Comparison of ENCODE assay signal across 6 cellular contexts in genomic region chr10:87498106-87498789, GRCh38. TPM values are rescaled to one million over a fixed set of nuclear protein-coding genes. Genes with fewer than 3 reads are reported as not detected.
DNase-seq lines count a peak whose midpoint lies in the region; ATAC-seq, FAIRE-seq and TF ChIP-seq lines count a peak whose summit lies in the region.
"Not testable (repeated sequence)": the region's sequence is repeated elsewhere in the genome, so short reads cannot be mapped to it uniquely, and the experiment has no call there.

No MANE protein-coding gene starts in this region.

- FAIRE-seq in H1 (lab: Jason Lieb, UNC): not testable (repeated sequence)

- H3K36me3 ChIP-seq in GM23248 (ENCODE audit: low read depth); PC-3 (ENCODE audit: low read depth, low read length); adipocyte (ENCODE audit: control insufficient read depth, insufficient read depth, low read length, severe bottlenecking); H1 (ENCODE audit: control insufficient read depth in 2 of 4, insufficient read depth in 4 of 4, low read length in 3 of 4): not testable (repeated sequence)

- not testable (repeated sequence) for H4K8ac ChIP-seq in H1 (ENCODE audit: extremely low read depth, insufficient read depth, low read length)

- not testable (repeated sequence) for H3K79me2 ChIP-seq in GM23248 (ENCODE audit: insufficient read depth); PC-3 (ENCODE audit: low read length); H1 (ENCODE audit: control insufficient read depth in 1 of 2, insufficient read depth in 2 of 2, low read length in 2 of 2)

- not testable (repeated sequence) for H3K23me2 ChIP-seq in H1 (ENCODE audit: low read depth, low read length)

- H2BK20ac ChIP-seq in H1 (ENCODE audit: low read length): not testable (repeated sequence)

- in situ Hi-C loops in GM23248 (cut with MboI): not testable (repeated sequence)

- H3F3A ChIP-seq in GM23248 (ENCODE audit: insufficient read depth); PC-3 (ENCODE audit: low read length, unreplicated experiment): not testable (repeated sequence)

- not testable (repeated sequence) for H3K4me2 ChIP-seq in GM23248 (ENCODE audit: unreplicated experiment); PC-3 (ENCODE audit: low read length); H1 (ENCODE audit: insufficient read depth in 1 of 2, low read depth in 2 of 2, low read length in 2 of 2)

- H3K9ac ChIP-seq in GM23248; PC-3 (ENCODE audit: low read length); adipocyte (ENCODE audit: low read length); H1 (replicated peaks in 1 of 4; ENCODE audit: extremely low read depth in 1 of 4, low read depth in 3 of 4, low read length in 3 of 4): not testable (repeated sequence)

- POLR2A ChIA-PET in PC-3 (lab: Charles Lee; ENCODE audit: unreplicated experiment); H1 (lab: Charles Lee; ENCODE audit: partially characterized antibody): not testable (repeated sequence)

- not testable (repeated sequence) for H3K14ac ChIP-seq in H1 (ENCODE audit: insufficient read length)

- not testable (repeated sequence) for H3K79me1 ChIP-seq in H1 (ENCODE audit: low read depth, low read length)

- not testable (repeated sequence) for H2AK5ac ChIP-seq in H1 (ENCODE audit: low read depth, low read length)

- not testable (repeated sequence) for H3K18ac ChIP-seq in H1 (ENCODE audit: extremely low read depth, low read length)

- H3K4me3 ChIP-seq in GM23248; PC-3 (ENCODE audit: low read length); adipocyte (ENCODE audit: low read length); H1 (ENCODE audit: extremely low read depth in 1 of 4, insufficient read depth in 2 of 4, low read depth in 3 of 4, low read length in 4 of 4): not testable (repeated sequence)

- not testable (repeated sequence) for H4K20me1 ChIP-seq in GM23248 (ENCODE audit: insufficient read depth); PC-3 (ENCODE audit: low read length); H1 (replicated peaks in 1 of 2; ENCODE audit: control insufficient read depth in 1 of 2, insufficient read depth in 2 of 2, low read length in 2 of 2)

- H3K27ac ChIP-seq in GM23248; PC-3 (ENCODE audit: low read length); H1 (ENCODE audit: low read depth, low read length): not testable (repeated sequence)

- not testable (repeated sequence) for H3K4me1 ChIP-seq in GM23248 (ENCODE audit: insufficient read depth); PC-3 (ENCODE audit: insufficient read depth, low read length); adipocyte (ENCODE audit: control insufficient read depth, insufficient read depth, low read length); H1 (replicated peaks in 1 of 4; ENCODE audit: control insufficient read depth in 3 of 4, insufficient read depth in 4 of 4, low read length in 3 of 4)

- not testable (repeated sequence) for H2BK5ac ChIP-seq in H1 (ENCODE audit: low read depth, low read length)

- TF ChIP-seq EP300 in H1 (IDR thresholded peaks at IDR 0.05; ENCODE audit: borderline replicate concordance in 1 of 2, low read depth in 2 of 2, low read length in 2 of 2): not testable (repeated sequence)

- TF ChIP-seq CTCF in PC-3 (conservative IDR thresholded peaks at IDR 0.05; ENCODE audit: low read depth, low read length); H1 (IDR thresholded peaks at IDR 0.05; ENCODE audit: control extremely low read depth in 1 of 3, insufficient read depth in 1 of 3, low read depth in 1 of 3, low read length in 3 of 3); omental fat pad (IDR thresholded peaks at IDR 0.05): not testable (repeated sequence)

- H3K4ac ChIP-seq in H1 (replicated peaks; ENCODE audit: insufficient read length, low read depth, low read length): not testable (repeated sequence)

- BruUV-seq in PC-3 (replicated peaks; lab: Mats Ljungman, UMichigan): not testable (repeated sequence)

- WGBS in GM23248 (ENCODE audit: low coverage in 1 of 2, low lambda C conversion rate in 2 of 2, missing lambda C conversion rate in 2 of 2), 2 experiments: 35 to 69% methylated on average over 2 to 3 of the region's 4 CpGs
- 57% methylated on average over 1 of the region's 4 CpGs; no CpG with 5 or more reads in 1 of the 2 experiments for WGBS in H1 (ENCODE audit: extremely low coverage in 1 of 2, insufficient coverage in 1 of 2, insufficient read length in 1 of 2, insufficient replicate concordance in 2 of 2, low coverage in 1 of 2, low lambda C conversion rate in 2 of 2, missing lambda C conversion rate in 1 of 2), 2 experiments

- H2BK120ac ChIP-seq in H1 (replicated peaks; ENCODE audit: low read depth, low read length): not testable (repeated sequence)

- H2AFZ ChIP-seq in GM23248; PC-3 (ENCODE audit: low read length); H1 (ENCODE audit: low read length): not testable (repeated sequence)

- not testable (repeated sequence) for H2BK12ac ChIP-seq in H1 (ENCODE audit: low read depth, low read length)

- not testable (repeated sequence) for H3K9me3 ChIP-seq in GM23248 (ENCODE audit: low read depth); PC-3 (ENCODE audit: low read length); adipocyte (ENCODE audit: control insufficient read depth, low read length); H1 (ENCODE audit: insufficient read depth in 2 of 2, low read depth in 1 of 2, low read length in 1 of 2)

- not testable (repeated sequence) for H3K27me3 ChIP-seq in GM23248 (replicated peaks; ENCODE audit: insufficient read depth); PC-3 (ENCODE audit: low read length); adipocyte (replicated peaks; ENCODE audit: control insufficient read depth, insufficient read depth, low read length); H1 (replicated peaks in 1 of 4; ENCODE audit: control insufficient read depth in 3 of 4, extremely low read depth in 1 of 4, insufficient read depth in 3 of 4, low read length in 3 of 4)

- not testable (repeated sequence) for H4K91ac ChIP-seq in H1 (replicated peaks; ENCODE audit: insufficient read length, low read length)

- ATAC-seq in PC-3 (peak; percentile 18; the same call in 1 of the 2 replicates), omental fat pad (ENCODE audit: low FRiP score) (peak; percentile 54)

- CTCF ChIA-PET in PC-3 (lab: Charles Lee); H1 (lab: Charles Lee; ENCODE audit: partially characterized antibody): not testable (repeated sequence)

- DNase-seq in GM23248 (peak; percentile 3), adipocyte (ENCODE audit: low read depth) (peak; percentile 25), iris pigment epithelial cell (ENCODE audit: low read depth) (peak; percentile 38)
- not testable (repeated sequence) for DNase-seq in PC-3; H1 (ENCODE audit: low read depth in 1 of 2, low spot score in 2 of 2); omental fat pad (ENCODE audit: low spot score)

- TF ChIP-seq RAD21 in H1 (IDR thresholded peaks at IDR 0.05 in 1 of 2, conservative IDR thresholded peaks at IDR 0.05 in 1 of 2; ENCODE audit: low read depth in 2 of 2, low read length in 2 of 2): not testable (repeated sequence)

- not testable (repeated sequence) for TF ChIP-seq POLR2A in H1 (IDR thresholded peaks at IDR 0.05; ENCODE audit: control extremely low read depth in 1 of 2, low read depth in 2 of 2, low read length in 2 of 2)

- not testable (repeated sequence) for H2BK15ac ChIP-seq in H1 (ENCODE audit: low read length)

- H4K5ac ChIP-seq in H1 (ENCODE audit: insufficient read length, low read depth, low read length): not testable (repeated sequence)

- intact Hi-C loops in PC-3 (cut with micrococcal nuclease): not testable (repeated sequence)

- H3K23ac ChIP-seq in H1 (ENCODE audit: insufficient read length): not testable (repeated sequence)

- not testable (repeated sequence) for H3K56ac ChIP-seq in H1 (replicated peaks; ENCODE audit: insufficient read length, low read depth, low read length)

- H3K9me2 ChIP-seq in GM23248 (ENCODE audit: insufficient read depth); PC-3 (replicated peaks; ENCODE audit: low read length): not testable (repeated sequence)

TF ChIP-seq in H1, 55 proteins besides CTCF, POLR2A, EP300 and RAD21:
- peak; percentile 77 for TF ChIP-seq RFX5 (IDR thresholded peaks at IDR 0.05; ENCODE audit: borderline replicate concordance, low read depth, low read length)

RNA-seq across cellular contexts. Expression of gene MINPP1, which starts 6.4 kb away (rescaled TPM):
- 42.4 and 45.8 TPM in 2 replicates for total RNA-seq in GM23248 (2014; rRNA removed; shearing (Covaris generic))
- 45.7 and 46.0 TPM in 2 replicates for polyA plus RNA-seq in GM23248 (2016; fragmentation: Nextera tagmentation; extraction: Ambion mirVana)
- 13.6 and 14.3 TPM in 2 replicates for total RNA-seq in PC-3 (2014; rRNA removed)
- 26.1 and 27.2 TPM in 2 replicates for total RNA-seq in H1 (2021; fragmentation: NEBNext Ultra II Directional; extraction: Animal tissue kit (Norgen Biotek cat#: 25700))
- polyA plus RNA-seq in H1 (2011; rRNA removed): 13.6 and 14.5 TPM in 2 replicates
- 12.0 TPM for polyA plus RNA-seq in H1 (2011; cell fraction: cytosol; rRNA removed)
- 10.5 TPM for polyA plus RNA-seq in H1 (2011; cell fraction: nucleus; rRNA removed)
- polyA plus RNA-seq in H1 (2012, experiment 1 of 2): 15.1 to 20.2 TPM (median 16.6 TPM) in 4 replicates
- polyA plus RNA-seq in H1 (2012, experiment 2 of 2): 4.4 TPM
- 33.9 TPM for polyA plus RNA-seq in H1 (2013, experiment 1 of 2)
- 38.0 TPM for polyA plus RNA-seq in H1 (2013, experiment 2 of 2)
- 6.5 and 9.3 TPM in 2 replicates for polyA minus RNA-seq in H1 (2011; rRNA and poly(A)+ RNA removed)
- polyA minus RNA-seq in H1 (2011; cell fraction: cytosol; rRNA and poly(A)+ RNA removed): 11.6 TPM
- polyA minus RNA-seq in H1 (2011; cell fraction: nucleus; rRNA and poly(A)+ RNA removed): 18.9 TPM
- 10 to 100 TPM in 3 of 4 donors, 1 to 10 TPM in 1; 9.4 to 20.5 (median 15.7) TPM for total RNA-seq in omental fat pad
